In the genomic region with DNA sequence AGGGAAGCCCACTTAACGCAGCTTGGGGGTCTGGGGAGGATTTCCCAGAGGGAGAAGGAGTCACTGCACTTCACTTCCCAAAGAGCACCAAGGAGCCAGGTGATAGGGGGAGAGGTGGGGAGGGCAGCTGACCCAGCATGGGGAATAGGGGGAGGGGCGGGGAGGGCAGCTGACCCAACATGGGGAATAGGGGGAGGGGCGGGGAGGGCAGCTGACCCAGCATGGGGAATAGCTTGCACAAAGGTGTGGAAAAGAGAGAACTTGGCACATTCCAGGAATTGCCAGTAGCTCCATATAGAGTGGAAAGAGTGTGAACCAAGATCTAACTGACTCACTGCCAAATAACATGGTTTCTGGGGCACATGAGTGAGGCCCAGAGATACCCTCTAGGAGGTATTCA, we compare ENCODE assay signal across 28 cellular contexts.
"Had no signal": no experiment of that assay in that cellular context is flagged by ENCODE, and none has a peak within 500 bp of the region (broad histone marks: within the 10 kb centered on the region; RNA-seq: fewer than 3 reads in every experiment).

No MANE protein-coding gene starts in this region.

- H3K27ac ChIP-seq: left lung, neural progenitor cell, ovary, right atrium auricular region, skin epidermis, stomach, testis, thyroid gland, transverse colon, upper lobe of left lung, vagina had no signal

- H3K9me3 ChIP-seq: left lung, neutrophil, ovary, right atrium auricular region, stomach, testis, thyroid gland, transverse colon, upper lobe of left lung, vagina had no signal

- H3K27me3 ChIP-seq: neural progenitor cell, ovary, right atrium auricular region, testis, thyroid gland, transverse colon, upper lobe of left lung, vagina had no signal

- H3K4me1 ChIP-seq: left lung, neural progenitor cell, right atrium auricular region, stomach, testis, thyroid gland, transverse colon, upper lobe of left lung, vagina had no signal

- H3K4me3 ChIP-seq: left lung, lung, neural progenitor cell, ovary, right atrium auricular region, skin epidermis, stomach, testis, thyroid gland, transverse colon, upper lobe of left lung, vagina had no signal

- H3K36me3 ChIP-seq: left lung, neural progenitor cell, neutrophil, ovary, right atrium auricular region, stomach, thyroid gland, transverse colon, upper lobe of left lung, vagina had no signal

- ATAC-seq: left colon; left lung; natural killer cell; sciatic nerve; stimulated activated naive B cell treated with anti-CD40 and anti-IgM and Interleukin-4, amounts not matched to agents 10 μg/mL and 1 μg/mL and 100 μg/mL, for 72 hours; stimulated activated naive CD8-positive, alpha-beta T cell treated with anti-CD3 and anti-CD28 coated beads, Interleukin-15, Interleukin-2, amounts not matched to agents 100 U/mL and 50 U/mL, for 24 hours had no signal

- DNase-seq: hippocampal formation; immature natural killer cell; kidney; left colon; left lung; naive B cell; natural killer cell; nephron progenitor cell; occipital lobe; ovary; stimulated activated CD4-positive, alpha-beta T cell treated with anti-CD3 and anti-CD28 coated beads, Interleukin-12 subunit alpha, Interleukin-12 subunit beta, amount 100 ng/mL, for 4 hours; stimulated activated CD4-positive, alpha-beta T cell treated with anti-CD3 and anti-CD28 coated beads, Interleukin-15, amount 100 ng/mL, for 24 hours; stimulated activated CD4-positive, alpha-beta T cell treated with anti-CD3 and anti-CD28 coated beads, Interleukin-2, amount 100 ng/mL, for 24 hours; stimulated activated CD4-positive, alpha-beta T cell treated with anti-CD3 and anti-CD28 coated beads, Interleukin-4, amount 100 ng/mL, for 1 hour; stimulated activated naive B cell treated with anti-CD40 and anti-IgM and Interleukin-4, amounts not matched to agents 10 μg/mL and 1 μg/mL and 100 μg/mL, for 72 hours; stimulated activated naive CD8-positive, alpha-beta T cell treated with anti-CD3 and anti-CD28 coated beads, Interleukin-15, Interleukin-2, amounts not matched to agents 100 U/mL and 50 U/mL, for 24 hours; stomach; testis; thyroid gland; transverse colon; upper lobe of left lung had no signal
